20 cellular contexts compared by ENCODE assay signal in genomic region chr10:116747325-116747724, GRCh38.
"Had no signal": no experiment of that assay in that cellular context is flagged by ENCODE, and none has a peak within 500 bp of the region (broad histone marks: within the 10 kb centered on the region; RNA-seq: fewer than 3 reads in every experiment).

No MANE protein-coding gene starts in this region.

- H3K36me3 ChIP-seq: colonic mucosa, gastrocnemius medialis, lower lobe of right lung, thoracic aorta, tibial nerve, upper lobe of left lung had no signal

- DNase-seq: effector CD8-positive, alpha-beta T cell; endodermal cell; gastrocnemius medialis; head of caudate nucleus; left ventricle myocardium superior; lower lobe of right lung; natural killer cell; posterior cingulate gyrus; psoas muscle; right cardiac atrium; stimulated activated CD4-positive, alpha-beta T cell treated with anti-CD3 and anti-CD28 coated beads, Interleukin-15, amount 100 ng/mL, for 24 hours; stimulated activated CD4-positive, alpha-beta T cell treated with anti-CD3 and anti-CD28 coated beads, Interleukin-2, amount 100 ng/mL, for 48 hours; stimulated activated naive B cell treated with anti-CD40 and anti-IgM and Interleukin-4, amounts not matched to agents 10 μg/mL and 1 μg/mL and 100 μg/mL, for 72 hours; upper lobe of left lung had no signal

- H3K4me1 ChIP-seq: colonic mucosa, psoas muscle had no signal

- H3K4me3 ChIP-seq: colonic mucosa, gastrocnemius medialis, lower lobe of right lung, psoas muscle, thoracic aorta, tibial nerve, upper lobe of left lung had no signal

- ATAC-seq: gastrocnemius medialis; left ventricle myocardium superior; lower lobe of right lung; natural killer cell; psoas muscle; right cardiac atrium; stimulated activated naive B cell treated with anti-CD40 and anti-IgM and Interleukin-4, amounts not matched to agents 10 μg/mL and 1 μg/mL and 100 μg/mL, for 72 hours had no signal

- H3K27me3 ChIP-seq: colonic mucosa, gastrocnemius medialis, tibial nerve had no signal

- H3K27ac ChIP-seq: colonic mucosa, epithelial cell of prostate, gastrocnemius medialis, lower lobe of right lung, psoas muscle, thoracic aorta, tibial nerve, upper lobe of left lung had no signal

- H3K9me3 ChIP-seq: colonic mucosa, gastrocnemius medialis, lower lobe of right lung, psoas muscle, thoracic aorta, tibial nerve, upper lobe of left lung had no signal

- FAIRE-seq: small intestine, urothelium cell line had no signal
